Comparison of ENCODE assay signal across 8 cellular contexts in genomic region chr1:16206547-16207317, GRCh38. TPM values are rescaled to one million over a fixed set of nuclear protein-coding genes. Genes with fewer than 3 reads are reported as not detected.
DNase-seq lines count a peak whose midpoint lies in the region; ATAC-seq and TF ChIP-seq lines count a peak whose summit lies in the region.

No MANE protein-coding gene starts in this region.

- H3K9ac ChIP-seq in KMS-11 (peak overlapping the region; percentile 90), fibroblast of lung (ENCODE audit: insufficient read depth, low read length) (peak overlapping the region; percentile 62)

- H3K9me3 Mint-ChIP-seq in naive thymus-derived CD8-positive, alpha-beta T cell: no peaks in the 10 kb centered on the region
- no peaks in the 10 kb centered on the region for H3K9me3 Mint-ChIP-seq in stimulated activated memory B cell treated with anti-CD40 and anti-IgM and Interleukin-4, amounts not matched to agents 10 μg/mL and 1 μg/mL and 100 μg/mL, for 72 hours

- H3K9me3 ChIP-seq in fibroblast of lung (ENCODE audit: control insufficient read depth, insufficient read depth, low read depth, low read length): no peaks in the 10 kb centered on the region

- POLR2A ChIA-PET in naive thymus-derived CD8-positive, alpha-beta T cell (lab: Charles Lee): interaction anchor here (0.5 to 3.1 kb wide), 8 partner anchors 9 to 440 kb away, joined by 3 to 28 read pairs (median 4); partner anchors contain the start of genes CPLANE2 and FBXO42

- H2AFZ ChIP-seq in KMS-11 (ENCODE audit: low read depth) (peak overlapping the region; percentile 59), fibroblast of lung (ENCODE audit: low read length) (peak overlapping the region; percentile 69)

- peaks cover 6% of the 10 kb centered on the region for H3K4me1 ChIP-seq in KMS-11 (ENCODE audit: low read depth, poor library complexity, severe bottlenecking)
- peaks cover 6% of the 10 kb centered on the region for H3K4me1 ChIP-seq in fibroblast of lung (ENCODE audit: control insufficient read depth, extremely low read depth, insufficient read depth, low read length)

- H3K27me3 ChIP-seq in KMS-11 (ENCODE audit: insufficient read depth, low read depth) (no peaks in the 10 kb centered on the region), fibroblast of lung (ENCODE audit: control insufficient read depth, insufficient read depth, low read length) (no peaks in the 10 kb centered on the region)

- peak; percentile 89 for DNase-seq in DMS153 treated with DMSO at 0.1 percent for 48 hours (lab: John Stamatoyannopoulos, UW; ENCODE audit: unreplicated experiment)
- DNase-seq in activated T-helper 1 cell treated with Interleukin-2 at 50 U/mL for 16 hours (ENCODE audit: low read depth): peak; percentile 89
- peak; percentile 98 to 99 for DNase-seq in fibroblast of lung (ENCODE audit: low read depth in 2 of 2)
- DNase-seq in naive thymus-derived CD8-positive, alpha-beta T cell: peak; percentile 86 to 96 (median 92)

- no peaks in the 10 kb centered on the region for H3K79me2 ChIP-seq in KMS-11 (ENCODE audit: insufficient read depth, low read depth)
- no peaks in the 10 kb centered on the region for H3K79me2 ChIP-seq in fibroblast of lung (ENCODE audit: control insufficient read depth, insufficient read depth, low read length)

- ATAC-seq in GM21723 (IDR thresholded peaks at IDR 0.05; ENCODE audit: unreplicated experiment): peak; percentile 68
- ATAC-seq in naive thymus-derived CD8-positive, alpha-beta T cell: peak; percentile 91
- ATAC-seq in stimulated activated memory B cell treated with anti-CD40 and anti-IgM and Interleukin-4, amounts not matched to agents 10 μg/mL and 1 μg/mL and 100 μg/mL, for 72 hours: peak; percentile 88

- H3K4me3 Mint-ChIP-seq in naive thymus-derived CD8-positive, alpha-beta T cell: peak overlapping the region; percentile 85 to 97 (median 92)
- H3K4me3 Mint-ChIP-seq in stimulated activated memory B cell treated with anti-CD40 and anti-IgM and Interleukin-4, amounts not matched to agents 10 μg/mL and 1 μg/mL and 100 μg/mL, for 72 hours: peak overlapping the region; percentile 88

- H3K27ac Mint-ChIP-seq in naive thymus-derived CD8-positive, alpha-beta T cell: peak overlapping the region; percentile 85 to 99 (median 96)
- H3K27ac Mint-ChIP-seq in stimulated activated memory B cell treated with anti-CD40 and anti-IgM and Interleukin-4, amounts not matched to agents 10 μg/mL and 1 μg/mL and 100 μg/mL, for 72 hours: peak overlapping the region; percentile 83

- no peaks in the 10 kb centered on the region for H3K36me3 ChIP-seq in KMS-11 (ENCODE audit: insufficient read depth)
- H3K36me3 ChIP-seq in fibroblast of lung (ENCODE audit: control insufficient read depth, insufficient read depth, low read length): no peaks in the 10 kb centered on the region

- H4K20me1 ChIP-seq in KMS-11 (ENCODE audit: insufficient read depth) (no peaks in the 10 kb centered on the region), fibroblast of lung (ENCODE audit: control insufficient read depth, extremely low read depth, insufficient read depth, low read length) (no peaks in the 10 kb centered on the region)

- peak overlapping the region; percentile 56 for H3K4me2 ChIP-seq in KMS-11
- H3K4me2 ChIP-seq in fibroblast of lung (ENCODE audit: extremely low read depth, insufficient read depth, low read length): peak overlapping the region; percentile 85

- H3K27ac ChIP-seq in KMS-11 (peak overlapping the region; percentile 91), fibroblast of lung (ENCODE audit: insufficient read depth, low read length) (peak overlapping the region; percentile 81)

- peaks cover 4 to 16% (median 12%) of the 10 kb centered on the region in 4 donors for H3K4me1 Mint-ChIP-seq in naive thymus-derived CD8-positive, alpha-beta T cell
- peaks cover 12% of the 10 kb centered on the region for H3K4me1 Mint-ChIP-seq in stimulated activated memory B cell treated with anti-CD40 and anti-IgM and Interleukin-4, amounts not matched to agents 10 μg/mL and 1 μg/mL and 100 μg/mL, for 72 hours

- H3K4me3 ChIP-seq in KMS-11 (IDR thresholded peaks at IDR 0.05; ENCODE audit: insufficient read depth, low read depth, low read length) (no peak overlapping the region), fibroblast of lung (replicated peaks in 1 of 4; ENCODE audit: control extremely low read depth in 1 of 4, insufficient read depth in 1 of 4, low read depth in 3 of 4, low read length in 4 of 4) (peak overlapping the region; percentile 31 to 57 (median 46))

- H3K36me3 Mint-ChIP-seq in naive thymus-derived CD8-positive, alpha-beta T cell: peaks cover 0 to 16% (median 4%) of the 10 kb centered on the region in 3 donors
- H3K36me3 Mint-ChIP-seq in stimulated activated memory B cell treated with anti-CD40 and anti-IgM and Interleukin-4, amounts not matched to agents 10 μg/mL and 1 μg/mL and 100 μg/mL, for 72 hours: peaks cover 9% of the 10 kb centered on the region

- no peaks in the 10 kb centered on the region for H3K27me3 Mint-ChIP-seq in naive thymus-derived CD8-positive, alpha-beta T cell
- H3K27me3 Mint-ChIP-seq in stimulated activated memory B cell treated with anti-CD40 and anti-IgM and Interleukin-4, amounts not matched to agents 10 μg/mL and 1 μg/mL and 100 μg/mL, for 72 hours: no peaks in the 10 kb centered on the region

- no peak for TF ChIP-seq CTCF in KMS-11 (conservative IDR thresholded peaks at IDR 0.05; ENCODE audit: low read depth, low read length)
- no peak for TF ChIP-seq CTCF in fibroblast of lung (conservative IDR thresholded peaks at IDR 0.05 in 1 of 2, IDR thresholded peaks at IDR 0.05 in 1 of 2; ENCODE audit: low read depth in 1 of 2, low read length in 2 of 2)

TF ChIP-seq in PFSK-1, 5 proteins besides CTCF, POLR2A, EP300 and RAD21:
- TF ChIP-seq TAF1 (IDR thresholded peaks at IDR 0.05; ENCODE audit: borderline replicate concordance, insufficient read depth, low read length) (peak; percentile 78; the same call in 1 of the 2 replicates), POLR2AphosphoS5 (IDR thresholded peaks at IDR 0.05; ENCODE audit: low read depth, low read length) (peak; percentile 82), SIN3A (IDR thresholded peaks at IDR 0.05; ENCODE audit: borderline replicate concordance, insufficient read depth, low read length) (peak; percentile 53; the same call in 1 of the 2 replicates), FOXP2 (optimal IDR thresholded peaks at IDR 0.05; ENCODE audit: borderline replicate concordance, extremely low read depth, extremely low read length, insufficient read depth) (no peak), REST (IDR thresholded peaks at IDR 0.05; ENCODE audit: insufficient read depth in 1 of 2, low read depth in 2 of 2, low read length in 2 of 2) (no peak)
TF ChIP-seq in PFSK-1: peak in this region for 3.

RNA-seq across cellular contexts. Expression of gene ARHGEF19, which starts 5.7 kb away (rescaled TPM):
- 12.0 TPM for polyA plus RNA-seq in PFSK-1 (2012; ENCODE audit: insufficient read length, low read depth)
- 3.3 and 3.6 TPM in 2 replicates for total RNA-seq in fibroblast of lung
- polyA plus RNA-seq in fibroblast of lung: 2.5 and 3.3 TPM in 2 replicates
- polyA plus RNA-seq in fibroblast of lung (2012): 4.9 and 5.1 TPM in 2 replicates
- 6.9 and 7.3 TPM in 2 replicates for polyA minus RNA-seq in fibroblast of lung (ENCODE audit: low replicate concordance)
- total RNA-seq in naive thymus-derived CD8-positive, alpha-beta T cell: 10 to 100 TPM; 11.9 to 12.7 TPM
- 1 to 10 TPM; 6.4 to 8.9 (median 7.7) TPM for polyA plus RNA-seq in naive thymus-derived CD8-positive, alpha-beta T cell

RNA-seq across cellular contexts. Expression of gene CPLANE2, which starts 30.3 kb away (rescaled TPM):
- polyA plus RNA-seq in PFSK-1 (2012; ENCODE audit: insufficient read length, low read depth): 5.3 TPM
- 12.1 and 19.2 TPM in 2 replicates for total RNA-seq in fibroblast of lung
- 2.4 and 4.0 TPM in 2 replicates for polyA plus RNA-seq in fibroblast of lung
- polyA plus RNA-seq in fibroblast of lung (2012): 5.6 and 5.8 TPM in 2 replicates
- 3.4 and 7.7 TPM in 2 replicates for polyA minus RNA-seq in fibroblast of lung (ENCODE audit: low replicate concordance)
- total RNA-seq in naive thymus-derived CD8-positive, alpha-beta T cell: 1 to 10 TPM; 8.8 to 9.6 TPM
- 1 to 10 TPM; 1.7 to 2.9 (median 2.7) TPM for polyA plus RNA-seq in naive thymus-derived CD8-positive, alpha-beta T cell

RNA-seq across cellular contexts. Expression of gene EPHA2, which starts 50.9 kb away (rescaled TPM):
- 294 TPM for polyA plus RNA-seq in PFSK-1 (2012; ENCODE audit: insufficient read length, low read depth)
- total RNA-seq in fibroblast of lung: 21.1 and 24.6 TPM in 2 replicates
- 9.8 and 22.6 TPM in 2 replicates for polyA plus RNA-seq in fibroblast of lung
- polyA plus RNA-seq in fibroblast of lung (2012): 11.0 and 26.4 TPM in 2 replicates
- 46.5 and 99.3 TPM in 2 replicates for polyA minus RNA-seq in fibroblast of lung (ENCODE audit: low replicate concordance)
- not detected for total RNA-seq in naive thymus-derived CD8-positive, alpha-beta T cell
- polyA plus RNA-seq in naive thymus-derived CD8-positive, alpha-beta T cell: not detected

Comparison
In these comparisons a context has a peak if more than half of its experiments do, and no peak if none do; other contexts are left out.
1. RNA of gene EPHA2, which starts 50.9 kb away (total RNA-seq): 21.1 to 24.6 TPM in fibroblast of lung; not detected in naive thymus-derived CD8-positive, alpha-beta T cell; every median in the first group is over 10 times any median in the second.
2. Peak in every context shown above with its lines, with median percentiles within 50 percentile points of each other: DNase-seq and ATAC-seq.